Comparison of ENCODE assay signal across 8 cellular contexts in the genomic region with DNA sequence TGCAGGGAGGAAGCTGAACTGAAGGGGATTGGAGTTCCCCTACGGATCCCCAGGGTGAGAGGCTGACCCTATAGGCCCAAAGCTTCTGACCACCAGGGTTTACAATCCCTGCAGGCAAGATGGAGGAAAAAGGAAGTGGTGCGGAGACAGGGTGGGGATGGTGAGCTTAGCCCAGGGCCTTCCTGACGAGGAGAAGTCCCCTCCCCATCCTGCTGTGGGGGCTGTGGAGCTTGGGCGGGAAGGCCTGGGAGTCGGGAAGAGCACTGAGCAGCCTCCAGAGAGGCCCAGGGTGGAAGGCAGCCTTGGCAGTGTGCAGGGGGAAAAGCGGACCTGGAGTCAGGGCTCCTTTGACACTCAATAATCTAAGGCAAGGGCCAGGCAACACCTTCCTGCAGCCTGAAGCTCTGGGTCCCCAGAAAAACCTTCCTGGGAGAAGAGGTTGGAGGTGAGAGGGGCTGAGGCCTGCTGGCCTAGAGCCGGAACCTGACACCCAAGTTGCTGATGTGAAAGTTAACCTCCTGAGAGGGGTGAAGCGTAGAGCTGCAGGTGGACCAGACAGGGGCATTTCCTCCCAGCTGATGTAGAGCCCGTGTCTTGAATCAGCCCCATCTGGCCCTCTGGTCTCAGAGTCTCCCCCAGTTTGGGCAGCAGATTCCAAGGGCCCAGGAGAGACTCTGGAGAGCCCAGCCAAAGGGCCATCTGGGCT. TPM values are rescaled to one million over a fixed set of nuclear protein-coding genes. Genes with fewer than 3 reads are reported as not detected.
DNase-seq lines count a peak whose midpoint lies in the region; ATAC-seq and TF ChIP-seq lines count a peak whose summit lies in the region.

No MANE protein-coding gene starts in this region.

- DNase-seq in ACHN = peak; percentile 44
- no peak for DNase-seq in endothelial cell (ENCODE audit: low spot score)
- peak; percentile 45 for DNase-seq in neuronal stem cell (ENCODE audit: low spot score)
- no peak for DNase-seq in stimulated activated CD8-positive, alpha-beta memory T cell treated with anti-CD3 and anti-CD28 coated beads, Interleukin-4, amount 100 ng/mL, for 48 hours
- no peak for DNase-seq in NCI-H2029 treated with DMSO at 0.1 percent for 48 hours (lab: John Stamatoyannopoulos, UW)

- no peak overlapping the region for H3K4ac ChIP-seq in neuronal stem cell (ENCODE audit: low read length)

- H3K4me3 ChIP-seq in neuronal stem cell (ENCODE audit: low read length in 2 of 2) = peak overlapping the region in 1 of 2 donors; percentile 36

- peaks cover 82% of the 10 kb centered on the region for H3K4me1 Mint-ChIP-seq in endothelial cell (ENCODE audit: unreplicated experiment)

- H3K36me3 ChIP-seq in neuronal stem cell (replicated peaks in 1 of 2; ENCODE audit: control insufficient read depth in 2 of 2, insufficient read depth in 2 of 2, low read length in 2 of 2) = peaks cover 0 to 32% of the 10 kb centered on the region in 2 donors

- peak overlapping the region; percentile 1 for H3K23ac ChIP-seq in neuronal stem cell (ENCODE audit: low read depth, low read length, poor library complexity)

- peaks cover 7% of the 10 kb centered on the region for H3K79me1 ChIP-seq in neuronal stem cell (ENCODE audit: low read depth, low read length)

- H3K9me3 Mint-ChIP-seq in endothelial cell (ENCODE audit: unreplicated experiment) = no peaks in the 10 kb centered on the region

- peak overlapping the region; percentile 54 for H2AK5ac ChIP-seq in neuronal stem cell (ENCODE audit: low read depth, low read length)

- in situ Hi-C loops in ACHN (cut with HindIII; ENCODE audit: low pct_ligation_motif_present, low pct_unique_long_range_greater_than_20kb, low sequenced_read_pairs) = no loop called here

- WGBS in neuronal stem cell (ENCODE audit: extremely low coverage in 2 of 2, insufficient read length in 2 of 2, insufficient replicate concordance in 1 of 2), 2 donors = no CpG with 5 or more reads among the region's 9 CpGs

- H2BK15ac ChIP-seq in neuronal stem cell (ENCODE audit: low read length) = peak overlapping the region; percentile 79

- H4K8ac ChIP-seq in neuronal stem cell (ENCODE audit: low read depth, low read length) = no peak overlapping the region

- H3K27me3 ChIP-seq in neuronal stem cell (ENCODE audit: control insufficient read depth in 3 of 3, insufficient read depth in 3 of 3, low read depth in 1 of 3, low read length in 3 of 3) = no peaks in the 10 kb centered on the region

- H3K27me3 Mint-ChIP-seq in endothelial cell (ENCODE audit: unreplicated experiment) = peaks cover 53% of the 10 kb centered on the region

- H2BK120ac ChIP-seq in neuronal stem cell (ENCODE audit: low read depth, low read length) = no peak overlapping the region

- peak overlapping the region; percentile 94 for H3K27ac Mint-ChIP-seq in endothelial cell (ENCODE audit: unreplicated experiment)

- H4K91ac ChIP-seq in neuronal stem cell (ENCODE audit: low read depth, low read length, poor library complexity) = peak overlapping the region; percentile 7

- H2BK12ac ChIP-seq in neuronal stem cell (ENCODE audit: low read length) = peak overlapping the region; percentile 2

- no peaks in the 10 kb centered on the region for H3K9me3 ChIP-seq in neuronal stem cell (replicated peaks in 1 of 2; ENCODE audit: control insufficient read depth in 2 of 2, insufficient read depth in 1 of 2, low read depth in 1 of 2, low read length in 2 of 2)

- peaks cover 33% of the 10 kb centered on the region for H3K36me3 Mint-ChIP-seq in endothelial cell (ENCODE audit: low read depth, unreplicated experiment)

- peak overlapping the region; percentile 79 for H2BK5ac ChIP-seq in neuronal stem cell (ENCODE audit: low read length)

- ATAC-seq in GM18519 (IDR thresholded peaks at IDR 0.05; ENCODE audit: low FRiP score, unreplicated experiment) (peak; percentile 28), HG03025 (IDR thresholded peaks at IDR 0.05; ENCODE audit: low FRiP score, unreplicated experiment) (peak; percentile 29)

- H2AFZ ChIP-seq in neuronal stem cell (ENCODE audit: low read length) = peak overlapping the region; percentile 73

- TF ChIP-seq POLR2A in Raji (IDR thresholded peaks at IDR 0.05; ENCODE audit: insufficient read depth, low read depth, low read length) = 0 out of 2 replicates have a peak, but pooled peaks have one; percentile 28

- no peak overlapping the region for H3K14ac ChIP-seq in neuronal stem cell (ENCODE audit: low read length)

- peak overlapping the region; percentile 93 for H3K18ac ChIP-seq in neuronal stem cell (ENCODE audit: low read length)

- H3K27ac ChIP-seq in neuronal stem cell (replicated peaks; ENCODE audit: low read length) = peak overlapping the region; percentile 90

- peaks cover 52 to 62% of the 10 kb centered on the region in 2 donors for H3K4me1 ChIP-seq in neuronal stem cell (ENCODE audit: control insufficient read depth in 2 of 2, insufficient read depth in 1 of 2, low read depth in 1 of 2, low read length in 2 of 2)

- TF ChIP-seq CTCF in endothelial cell (IDR thresholded peaks at IDR 0.05; ENCODE audit: unreplicated experiment) = no peak

- peak overlapping the region; percentile 90 for H3K4me3 Mint-ChIP-seq in endothelial cell (ENCODE audit: unreplicated experiment)

- peak overlapping the region; percentile 38 for H3K4me2 ChIP-seq in neuronal stem cell (ENCODE audit: insufficient read depth, low read length, poor library complexity, severe bottlenecking)

- H3K9ac ChIP-seq in neuronal stem cell (ENCODE audit: low read depth, low read length, poor library complexity) = peak overlapping the region; percentile 56

RNA-seq across cellular contexts. Expression of a gene that starts 6.1 kb away (rescaled TPM):
- total RNA-seq in endothelial cell (ENCODE audit: unreplicated experiment) = 387 TPM
- polyA plus RNA-seq in neuronal stem cell (2013, experiment 1 of 2) = 26.3 TPM
- 27.4 TPM for polyA plus RNA-seq in neuronal stem cell (2013, experiment 2 of 2)

RNA-seq across cellular contexts. Expression of a gene that starts 40.6 kb away (rescaled TPM):
- total RNA-seq in endothelial cell (ENCODE audit: unreplicated experiment) = 65.5 TPM
- polyA plus RNA-seq in neuronal stem cell (2013, experiment 1 of 2) = 12.5 TPM
- polyA plus RNA-seq in neuronal stem cell (2013, experiment 2 of 2) = 12.3 TPM

RNA-seq across cellular contexts. Expression of a gene that starts 55.0 kb away (rescaled TPM):
- total RNA-seq in endothelial cell (ENCODE audit: unreplicated experiment) = 81.5 TPM
- polyA plus RNA-seq in neuronal stem cell (2013, experiment 1 of 2) = 1.3 TPM
- polyA plus RNA-seq in neuronal stem cell (2013, experiment 2 of 2) = 1.1 TPM

Comparison
In these comparisons a context has a peak if more than half of its experiments do, and no peak if none do; other contexts are left out.
1. DNase-seq: peak in ACHN (single experiment) and neuronal stem cell (single experiment); none in endothelial cell (single experiment), stimulated activated CD8-positive, alpha-beta memory T cell treated with anti-CD3 and anti-CD28 coated beads, Interleukin-4, amount 100 ng/mL, for 48 hours (single experiment) and NCI-H2029 treated with DMSO at 0.1 percent for 48 hours (single experiment).